ENCODE assay signal across 12 cellular contexts in the genomic region with DNA sequence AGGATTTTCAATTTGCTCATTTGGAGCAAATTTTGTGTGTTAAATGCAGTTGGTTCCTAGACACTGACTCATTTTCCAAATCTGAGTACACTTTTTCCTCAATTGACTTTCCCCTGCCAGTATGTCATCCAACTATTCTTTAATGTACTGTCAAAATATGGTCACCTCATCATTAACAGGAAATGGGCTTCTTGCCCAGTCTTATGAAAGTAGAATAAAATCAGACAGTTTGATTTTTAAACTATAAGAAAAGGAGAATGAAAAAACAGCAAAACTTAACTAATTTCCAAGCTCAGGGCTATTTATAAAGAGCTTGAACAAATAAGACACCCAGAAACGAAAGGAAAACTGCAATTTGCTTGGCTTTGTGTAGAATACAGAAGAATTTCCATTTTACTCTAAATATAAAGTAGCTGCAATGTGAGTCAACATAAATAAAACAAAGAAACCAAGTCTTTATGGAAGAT. TPM values are rescaled to one million over a fixed set of nuclear protein-coding genes. Genes with fewer than 3 reads are reported as not detected.
DNase-seq lines count a peak whose midpoint lies in the region; ATAC-seq and TF ChIP-seq lines count a peak whose summit lies in the region.
"Had no signal": no experiment of that assay in that cellular context is flagged by ENCODE, and none has a peak within 500 bp of the region (broad histone marks: within the 10 kb centered on the region; RNA-seq: fewer than 3 reads in every experiment).

No MANE protein-coding gene starts in this region.

- H3K9ac ChIP-seq in KMS-11 (no peak overlapping the region), fibroblast of lung (ENCODE audit: insufficient read depth, low read length) (peak overlapping the region; percentile 20)

- H2AFZ ChIP-seq in KMS-11 (ENCODE audit: low read depth) = no peak overlapping the region
- no peak overlapping the region for H2AFZ ChIP-seq in fibroblast of lung (ENCODE audit: low read length)

- TF ChIP-seq CTCF in KMS-11 (conservative IDR thresholded peaks at IDR 0.05; ENCODE audit: low read depth, low read length) = no peak
- no peak for TF ChIP-seq CTCF in fibroblast of lung (conservative IDR thresholded peaks at IDR 0.05 in 1 of 2, IDR thresholded peaks at IDR 0.05 in 1 of 2; ENCODE audit: low read depth in 1 of 2, low read length in 2 of 2)
- no peak for TF ChIP-seq CTCF in left lung (IDR thresholded peaks at IDR 0.05)

- H3K4me2 ChIP-seq in KMS-11 = peak overlapping the region; percentile 18; the same call in 1 of the 2 replicates
- H3K4me2 ChIP-seq in fibroblast of lung (ENCODE audit: extremely low read depth, insufficient read depth, low read length) = peak overlapping the region; percentile 26

- peak overlapping the region; percentile 61 for H3K27ac Mint-ChIP-seq in activated T-helper 17 cell treated with anti-CD3 and anti-CD28 coated beads, Interleukin-2, amount 50 U/mL, for 72 hours
- H3K27ac Mint-ChIP-seq in stimulated activated effector memory CD8-positive, alpha-beta T cell treated with anti-CD3 and anti-CD28 coated beads, Interleukin-12 subunit alpha, Interleukin-12 subunit beta, amount 100 ng/mL, for 72 hours = no peak overlapping the region

- peak; percentile 77 to 80 for DNase-seq in fibroblast of lung (ENCODE audit: low read depth in 2 of 2)
- no peak for DNase-seq in stimulated activated effector memory CD8-positive, alpha-beta T cell treated with anti-CD3 and anti-CD28 coated beads, Interleukin-12 subunit alpha, Interleukin-12 subunit beta, amount 100 ng/mL, for 72 hours (ENCODE audit: low spot score in 2 of 2)
- DNase-seq in left lung = no peak
- no peak for DNase-seq in 8988T
- DNase-seq: activated CD4-positive, alpha-beta T cell treated with anti-CD3 and anti-CD28 coated beads for 48 hours; Calu3; NCI-H1092; NCI-H524 treated with DMSO at 0.1 percent for 48 hours had no signal

- intact Hi-C loops in left lung (cut with DNase I) = no loop called here

- H3K4me1 ChIP-seq in KMS-11 (ENCODE audit: low read depth, poor library complexity, severe bottlenecking) (peaks cover 10% of the 10 kb centered on the region), fibroblast of lung (ENCODE audit: control insufficient read depth, extremely low read depth, insufficient read depth, low read length) (peaks cover 26% of the 10 kb centered on the region), left lung (peaks cover 0 to 4% of the 10 kb centered on the region in 2 donors)

- H3K79me2 ChIP-seq in KMS-11 (ENCODE audit: insufficient read depth, low read depth) (no peaks in the 10 kb centered on the region), fibroblast of lung (ENCODE audit: control insufficient read depth, insufficient read depth, low read length) (no peaks in the 10 kb centered on the region)

- peaks cover 3% of the 10 kb centered on the region for H3K27me3 Mint-ChIP-seq in activated T-helper 17 cell treated with anti-CD3 and anti-CD28 coated beads, Interleukin-2, amount 50 U/mL, for 72 hours

- H3K9me3 Mint-ChIP-seq in activated T-helper 17 cell treated with anti-CD3 and anti-CD28 coated beads, Interleukin-2, amount 50 U/mL, for 72 hours = no peaks in the 10 kb centered on the region
- no peaks in the 10 kb centered on the region for H3K9me3 Mint-ChIP-seq in stimulated activated effector memory CD8-positive, alpha-beta T cell treated with anti-CD3 and anti-CD28 coated beads, Interleukin-12 subunit alpha, Interleukin-12 subunit beta, amount 100 ng/mL, for 72 hours

- no peaks in the 10 kb centered on the region for H3K36me3 Mint-ChIP-seq in activated T-helper 17 cell treated with anti-CD3 and anti-CD28 coated beads, Interleukin-2, amount 50 U/mL, for 72 hours (ENCODE audit: low read depth)
- H3K36me3 Mint-ChIP-seq in stimulated activated effector memory CD8-positive, alpha-beta T cell treated with anti-CD3 and anti-CD28 coated beads, Interleukin-12 subunit alpha, Interleukin-12 subunit beta, amount 100 ng/mL, for 72 hours = no peaks in the 10 kb centered on the region

- H3K27ac ChIP-seq in KMS-11 (0 out of 2 replicates have a peak overlapping the region, but pooled peaks have one; percentile 4), fibroblast of lung (ENCODE audit: insufficient read depth, low read length) (peak overlapping the region; percentile 57), left lung (peak overlapping the region in 1 of 2 donors; percentile 71)

- H3K4me3 ChIP-seq in KMS-11 (IDR thresholded peaks at IDR 0.05; ENCODE audit: insufficient read depth, low read depth, low read length) = no peak overlapping the region
- peak overlapping the region; percentile 4 to 32 (median 12) for H3K4me3 ChIP-seq in fibroblast of lung (replicated peaks in 1 of 4; ENCODE audit: control extremely low read depth in 1 of 4, insufficient read depth in 1 of 4, low read depth in 3 of 4, low read length in 4 of 4)
- H3K4me3 ChIP-seq in left lung = no peak overlapping the region
- H3K4me3 ChIP-seq: thoracic aorta had no signal

- peak overlapping the region; percentile 19 for H3K4me3 Mint-ChIP-seq in activated T-helper 17 cell treated with anti-CD3 and anti-CD28 coated beads, Interleukin-2, amount 50 U/mL, for 72 hours
- H3K4me3 Mint-ChIP-seq in stimulated activated effector memory CD8-positive, alpha-beta T cell treated with anti-CD3 and anti-CD28 coated beads, Interleukin-12 subunit alpha, Interleukin-12 subunit beta, amount 100 ng/mL, for 72 hours = no peak overlapping the region

- H3K36me3 ChIP-seq in KMS-11 (ENCODE audit: insufficient read depth) (no peaks in the 10 kb centered on the region), fibroblast of lung (ENCODE audit: control insufficient read depth, insufficient read depth, low read length) (no peaks in the 10 kb centered on the region), left lung (no peaks in the 10 kb centered on the region)
- H3K36me3 ChIP-seq: thoracic aorta had no signal

- H3K9me3 ChIP-seq in fibroblast of lung (ENCODE audit: control insufficient read depth, insufficient read depth, low read depth, low read length) = no peaks in the 10 kb centered on the region
- H3K9me3 ChIP-seq in left lung = no peaks in the 10 kb centered on the region
- H3K9me3 ChIP-seq: thoracic aorta had no signal

- H3K27me3 ChIP-seq in KMS-11 (ENCODE audit: insufficient read depth, low read depth) (no peaks in the 10 kb centered on the region), fibroblast of lung (ENCODE audit: control insufficient read depth, insufficient read depth, low read length) (no peaks in the 10 kb centered on the region), left lung (no peaks in the 10 kb centered on the region)

- H4K20me1 ChIP-seq in KMS-11 (ENCODE audit: insufficient read depth) (no peaks in the 10 kb centered on the region), fibroblast of lung (ENCODE audit: control insufficient read depth, extremely low read depth, insufficient read depth, low read length) (no peaks in the 10 kb centered on the region)

- peak; percentile 86 for ATAC-seq in activated T-helper 17 cell treated with anti-CD3 and anti-CD28 coated beads, Interleukin-2, amount 50 U/mL, for 72 hours (replicated peaks)
- ATAC-seq in stimulated activated effector memory CD8-positive, alpha-beta T cell treated with anti-CD3 and anti-CD28 coated beads, Interleukin-12 subunit alpha, Interleukin-12 subunit beta, amount 100 ng/mL, for 72 hours = peak; percentile 86
- ATAC-seq in HG03095 (IDR thresholded peaks at IDR 0.05; ENCODE audit: unreplicated experiment) = no peak
- no peak for ATAC-seq in left lung

- H3K4me1 Mint-ChIP-seq in activated T-helper 17 cell treated with anti-CD3 and anti-CD28 coated beads, Interleukin-2, amount 50 U/mL, for 72 hours = no peaks in the 10 kb centered on the region
- peaks cover 10% of the 10 kb centered on the region for H3K4me1 Mint-ChIP-seq in stimulated activated effector memory CD8-positive, alpha-beta T cell treated with anti-CD3 and anti-CD28 coated beads, Interleukin-12 subunit alpha, Interleukin-12 subunit beta, amount 100 ng/mL, for 72 hours

RNA-seq across cellular contexts. Expression of a gene that starts 43.7 kb away (rescaled TPM):
- total RNA-seq in activated T-helper 17 cell treated with anti-CD3 and anti-CD28 coated beads, Interleukin-2, amount 50 U/mL, for 72 hours = 1 to 10 TPM; 2.6 to 4.1 TPM
- 50.8 and 68.0 TPM in 2 replicates for total RNA-seq in fibroblast of lung
- 41.4 and 61.2 TPM in 2 replicates for polyA plus RNA-seq in fibroblast of lung
- 30.2 and 37.7 TPM in 2 replicates for polyA plus RNA-seq in fibroblast of lung (2012)
- polyA minus RNA-seq in fibroblast of lung (ENCODE audit: low replicate concordance) = 13.5 and 19.3 TPM in 2 replicates
- 10 to 100 TPM; 14.0 to 21.7 TPM for total RNA-seq in left lung

RNA-seq across cellular contexts. Expression of a gene that starts 51.6 kb away (rescaled TPM):
- total RNA-seq in activated T-helper 17 cell treated with anti-CD3 and anti-CD28 coated beads, Interleukin-2, amount 50 U/mL, for 72 hours = 10 to 100 TPM; 42.7 to 49.1 TPM
- total RNA-seq in fibroblast of lung (35.2 and 59.9 TPM in 2 replicates), left lung (10 to 100 TPM; 11.2 to 14.9 TPM)
- 28.0 and 51.5 TPM in 2 replicates for polyA plus RNA-seq in fibroblast of lung
- polyA plus RNA-seq in fibroblast of lung (2012) = 16.3 and 36.7 TPM in 2 replicates
- polyA minus RNA-seq in fibroblast of lung (ENCODE audit: low replicate concordance) = 4.2 and 30.7 TPM in 2 replicates

Comparison
In these comparisons a context has a peak if more than half of its experiments do, and no peak if none do; other contexts are left out.
1. H3K4me3 ChIP-seq: peak in fibroblast of lung (4 of 4); none in KMS-11 (single experiment) and left lung (0 of 2).
2. ATAC-seq: peak in activated T-helper 17 cell treated with anti-CD3 and anti-CD28 coated beads, Interleukin-2, amount 50 U/mL, for 72 hours (single experiment) and stimulated activated effector memory CD8-positive, alpha-beta T cell treated with anti-CD3 and anti-CD28 coated beads, Interleukin-12 subunit alpha, Interleukin-12 subunit beta, amount 100 ng/mL, for 72 hours (single experiment); none in HG03095 (single experiment) and left lung (single experiment).
3. DNase-seq: peak in fibroblast of lung (2 of 2); none in stimulated activated effector memory CD8-positive, alpha-beta T cell treated with anti-CD3 and anti-CD28 coated beads, Interleukin-12 subunit alpha, Interleukin-12 subunit beta, amount 100 ng/mL, for 72 hours (0 of 2), left lung (0 of 2) and 8988T (single experiment).